ENCODE assay signal across 8 cellular contexts in genomic region chr6:217048-217659, GRCh38.
DNase-seq lines count a peak whose midpoint lies in the region; ATAC-seq, FAIRE-seq and TF ChIP-seq lines count a peak whose summit lies in the region.

No MANE protein-coding gene starts in this region.

- H3K27ac ChIP-seq in breast epithelium, result no peak overlapping the region
- no peak overlapping the region for H3K27ac ChIP-seq in hepatocyte
- no peak overlapping the region for H3K27ac ChIP-seq in upper lobe of left lung

- no peak for TF ChIP-seq EP300 in upper lobe of left lung (IDR thresholded peaks at IDR 0.05)

- H3K4me1 Mint-ChIP-seq in MCF 10A (ENCODE audit: insufficient read depth, unreplicated experiment), result peaks cover 36% of the 10 kb centered on the region

- no peak overlapping the region for H3K27ac Mint-ChIP-seq in MCF 10A (ENCODE audit: low read depth, unreplicated experiment)

- no peaks in the 10 kb centered on the region for H3K9me2 ChIP-seq in hepatocyte (replicated peaks; ENCODE audit: insufficient read depth)

- peaks cover 0 to 8% of the 10 kb centered on the region in 2 donors for H3K9me3 ChIP-seq in breast epithelium
- no peaks in the 10 kb centered on the region for H3K9me3 ChIP-seq in hepatocyte (ENCODE audit: low read depth)
- H3K9me3 ChIP-seq in upper lobe of left lung, result peaks cover 0 to 3% (median 0%) of the 10 kb centered on the region in 4 donors

- TF ChIP-seq POLR2A in breast epithelium (IDR thresholded peaks at IDR 0.05), result no peak
- no peak for TF ChIP-seq POLR2A in upper lobe of left lung (IDR thresholded peaks at IDR 0.05)

- no peak overlapping the region for H3K4me3 Mint-ChIP-seq in MCF 10A (ENCODE audit: unreplicated experiment)

- DNase-seq in MCF 10A (ENCODE audit: unreplicated experiment), result peak; percentile 28
- no peak for DNase-seq in breast epithelium (ENCODE audit: low spot score in 2 of 2)
- DNase-seq in activated CD4-positive, alpha-beta T cell treated with anti-CD3 and anti-CD28 coated beads for 48 hours, result peak; percentile 70
- peak; percentile 30 for DNase-seq in hepatocyte (ENCODE audit: low spot score)
- DNase-seq in upper lobe of left lung, result peak in 1 of 2 donors; percentile 60
- DNase-seq in NCI-H2107 treated with DMSO at 0.1 percent for 48 hours (lab: John Stamatoyannopoulos, UW; ENCODE audit: unreplicated experiment), result no peak
- no peak for DNase-seq in HTR-8/SVneo (ENCODE audit: insufficient read length, low spot score)

- no peaks in the 10 kb centered on the region for H4K20me1 ChIP-seq in hepatocyte (ENCODE audit: insufficient read depth, poor library complexity, severe bottlenecking)

- ATAC-seq in upper lobe of left lung (ENCODE audit: low FRiP score in 2 of 2) (peak in 1 of 2 donors; percentile 25), HG02970 (IDR thresholded peaks at IDR 0.05; ENCODE audit: low FRiP score, unreplicated experiment) (no peak)

- no peaks in the 10 kb centered on the region for H3K9me3 Mint-ChIP-seq in MCF 10A (ENCODE audit: unreplicated experiment)

- no peaks in the 10 kb centered on the region for H3K36me3 Mint-ChIP-seq in MCF 10A (ENCODE audit: insufficient read depth, unreplicated experiment)

- POLR2A ChIA-PET in MCF 10A (lab: Yijun Ruan, JAX), result interaction anchor here (1.2 to 3.6 kb wide), 7 partner anchors 8 to 111 kb away, joined by 3 to 37 read pairs (median 10); partner anchors contain the start of gene DUSP22

- WGBS in hepatocyte (ENCODE audit: low lambda C conversion rate, missing lambda C conversion rate), result 71% methylated on average over 12 of the region's 12 CpGs
- 90 to 91% methylated on average over 12 of the region's 12 CpGs for WGBS in upper lobe of left lung, 2 donors

- H2AFZ ChIP-seq in hepatocyte, result no peak overlapping the region

- H3K27me3 Mint-ChIP-seq in MCF 10A (ENCODE audit: insufficient read depth, unreplicated experiment), result no peaks in the 10 kb centered on the region

- peaks cover 0 to 8% of the 10 kb centered on the region in 2 donors for H3K27me3 ChIP-seq in breast epithelium
- peaks cover 2% of the 10 kb centered on the region for H3K27me3 ChIP-seq in hepatocyte
- no peaks in the 10 kb centered on the region for H3K27me3 ChIP-seq in upper lobe of left lung

- CTCF ChIA-PET in MCF 10A (lab: Yijun Ruan, JAX), result interaction anchor here (0.7 to 1.4 kb wide), 5 partner anchors 14 to 166 kb away, joined by 3 to 5 read pairs (median 3); no protein-coding TSS in a partner anchor

- H3K36me3 ChIP-seq in breast epithelium, result no peaks in the 10 kb centered on the region
- no peaks in the 10 kb centered on the region for H3K36me3 ChIP-seq in hepatocyte (replicated peaks; ENCODE audit: insufficient read depth, low read depth)
- H3K36me3 ChIP-seq in upper lobe of left lung, result no peaks in the 10 kb centered on the region

- H3K4me2 ChIP-seq in hepatocyte, result no peak overlapping the region

- H3K4me3 ChIP-seq in breast epithelium, result no peak overlapping the region
- no peak overlapping the region for H3K4me3 ChIP-seq in hepatocyte
- no peak overlapping the region for H3K4me3 ChIP-seq in upper lobe of left lung

- intact Hi-C loops in MCF 10A (cut with micrococcal nuclease), result no loop called here
- intact Hi-C loops in breast epithelium (cut with DNase I; ENCODE audit: low total_unique reads), result no loop called here

- TF ChIP-seq CTCF in MCF 10A (IDR thresholded peaks at IDR 0.05; ENCODE audit: unreplicated experiment) (peak; percentile 46), breast epithelium (IDR thresholded peaks at IDR 0.05) (no peak), hepatocyte (IDR thresholded peaks at IDR 0.05; ENCODE audit: poor library complexity) (peak; percentile 29), upper lobe of left lung (IDR thresholded peaks at IDR 0.05) (peak in 4 of 6 experiments; percentile 21 to 44 (median 36))

- H3K4me1 ChIP-seq in breast epithelium (no peaks in the 10 kb centered on the region), hepatocyte (ENCODE audit: insufficient read depth) (no peaks in the 10 kb centered on the region), upper lobe of left lung (peaks cover 0 to 11% (median 4%) of the 10 kb centered on the region in 4 donors)

- no peak for FAIRE-seq in HTR-8/SVneo (lab: Jason Lieb, UNC)

- no TSS peak for BruUV-seq in MCF 10A (replicated peaks; lab: Mats Ljungman, UMichigan)

- no peaks in the 10 kb centered on the region for H3K79me2 ChIP-seq in hepatocyte

Comparison
In these comparisons a context has a peak if more than half of its experiments do, and no peak if none do; other contexts are left out.
1. DNase-seq: peak in MCF 10A (single experiment), activated CD4-positive, alpha-beta T cell treated with anti-CD3 and anti-CD28 coated beads for 48 hours (single experiment) and hepatocyte (single experiment); none in breast epithelium (0 of 2), NCI-H2107 treated with DMSO at 0.1 percent for 48 hours (single experiment) and HTR-8/SVneo (single experiment).
2. CTCF ChIP-seq: peak in MCF 10A (single experiment), hepatocyte (single experiment) and upper lobe of left lung (4 of 6); none in breast epithelium (0 of 3).